In genomic region chr1:145690587-145691558, GRCh38 we compare ENCODE assay signal across 9 cellular contexts. TPM values are rescaled to one million over a fixed set of nuclear protein-coding genes. Genes with fewer than 3 reads are reported as not detected.
DNase-seq lines count a peak whose midpoint lies in the region; ATAC-seq and TF ChIP-seq lines count a peak whose summit lies in the region.
"Had no signal": no experiment of that assay in that cellular context is flagged by ENCODE, and none has a peak within 500 bp of the region (broad histone marks: within the 10 kb centered on the region; RNA-seq: fewer than 3 reads in every experiment).

No MANE protein-coding gene starts in this region.

- H3K27ac ChIP-seq in colonic mucosa = no peak overlapping the region

- no peaks in the 10 kb centered on the region for H3K4me1 ChIP-seq in colonic mucosa

- H3K27me3 ChIP-seq in colonic mucosa = no peaks in the 10 kb centered on the region

- in situ Hi-C loops in GM13976 (cut with MboI; ENCODE audit: low sequenced_read_pairs, unreplicated experiment) (no loop called here), SK-MEL-5 (cut with HindIII; ENCODE audit: low pct_unique_long_range_greater_than_20kb, low sequenced_read_pairs) (no loop called here)

- ATAC-seq in HG02610 (IDR thresholded peaks at IDR 0.05; ENCODE audit: unreplicated experiment) (peak; percentile 79), esophagus mucosa (peak; percentile 77)

- H3K4me3 ChIP-seq in colonic mucosa = no peak overlapping the region

- no peaks in the 10 kb centered on the region for H3K36me3 ChIP-seq in colonic mucosa

- no peak for TF ChIP-seq CTCF in GM13976 (IDR thresholded peaks at IDR 0.05; ENCODE audit: borderline replicate concordance, control extremely low read depth, extremely low read depth, insufficient read depth, missing control alignments)
- no peak for TF ChIP-seq CTCF in colonic mucosa (IDR thresholded peaks at IDR 0.05)

- DNase-seq in GM13976 (ENCODE audit: low spot score) (peak; percentile 70), SK-MEL-5 (ENCODE audit: low read depth, low spot score) (peak; percentile 83), NCI-H524 (lab: John Stamatoyannopoulos, UW) (no peak), colonic mucosa (no peak), mesenteric fat pad (ENCODE audit: low spot score) (no peak)
- peak; percentile 8 to 13 for DNase-seq in stimulated activated CD8-positive, alpha-beta memory T cell treated with anti-CD3 and anti-CD28 coated beads, Interleukin-15, amount 100 ng/mL, for 48 hours (ENCODE audit: low read depth in 2 of 2)
- DNase-seq: activated B cell treated with CpG ODN at 0.5 μM for 24 hours had no signal

- no peak overlapping the region for H3K9ac ChIP-seq in colonic mucosa (ENCODE audit: low read depth in 2 of 2, low read length in 2 of 2)

- intact Hi-C loops in colonic mucosa (cut with DNase I) = no loop called here

- H3K9me3 ChIP-seq in colonic mucosa = no peaks in the 10 kb centered on the region

RNA-seq across cellular contexts. Expression of gene PDZK1, which starts 16.3 kb away (rescaled TPM):
- total RNA-seq in SK-MEL-5 (2014; rRNA removed; shearing (Covaris generic)) = 0.50 and 0.77 TPM in 2 replicates
- 0.62 TPM in 1 of 2 replicates, not detected in the other for polyA plus RNA-seq in SK-MEL-5 (2015; cell fraction: cytosol; rRNA removed)
- 1.5 TPM in 1 of 2 replicates, not detected in the other for polyA plus RNA-seq in SK-MEL-5 (2015; cell fraction: nucleus; rRNA removed)
- not detected for total RNA-seq in esophagus mucosa
- under 1 TPM; 0.64 to 0.98 TPM for total RNA-seq in colonic mucosa
- total RNA-seq in mesenteric fat pad = not detected

RNA-seq across cellular contexts. Expression of gene CD160, which starts 28.4 kb away (rescaled TPM):
- total RNA-seq in SK-MEL-5 (2014; rRNA removed; shearing (Covaris generic)) = 3.0 and 4.0 TPM in 2 replicates
- polyA plus RNA-seq in SK-MEL-5 (2015; cell fraction: cytosol; rRNA removed) = 1.5 and 1.7 TPM in 2 replicates
- polyA plus RNA-seq in SK-MEL-5 (2015; cell fraction: nucleus; rRNA removed) = 0.70 and 1.2 TPM in 2 replicates
- not detected for total RNA-seq in esophagus mucosa
- total RNA-seq in colonic mucosa = under 1 TPM; 0.25 to 0.61 TPM
- not detected for total RNA-seq in mesenteric fat pad
- total RNA-seq: activated B cell treated with CpG ODN at 0.5 μM for 24 hours had no signal

Comparison
In these comparisons a context has a peak if more than half of its experiments do, and no peak if none do; other contexts are left out.
1. DNase-seq: peak in GM13976 (single experiment), SK-MEL-5 (single experiment) and stimulated activated CD8-positive, alpha-beta memory T cell treated with anti-CD3 and anti-CD28 coated beads, Interleukin-15, amount 100 ng/mL, for 48 hours (2 of 2); none in NCI-H524 (0 of 2), colonic mucosa (single experiment) and mesenteric fat pad (single experiment).